In the genomic region with DNA sequence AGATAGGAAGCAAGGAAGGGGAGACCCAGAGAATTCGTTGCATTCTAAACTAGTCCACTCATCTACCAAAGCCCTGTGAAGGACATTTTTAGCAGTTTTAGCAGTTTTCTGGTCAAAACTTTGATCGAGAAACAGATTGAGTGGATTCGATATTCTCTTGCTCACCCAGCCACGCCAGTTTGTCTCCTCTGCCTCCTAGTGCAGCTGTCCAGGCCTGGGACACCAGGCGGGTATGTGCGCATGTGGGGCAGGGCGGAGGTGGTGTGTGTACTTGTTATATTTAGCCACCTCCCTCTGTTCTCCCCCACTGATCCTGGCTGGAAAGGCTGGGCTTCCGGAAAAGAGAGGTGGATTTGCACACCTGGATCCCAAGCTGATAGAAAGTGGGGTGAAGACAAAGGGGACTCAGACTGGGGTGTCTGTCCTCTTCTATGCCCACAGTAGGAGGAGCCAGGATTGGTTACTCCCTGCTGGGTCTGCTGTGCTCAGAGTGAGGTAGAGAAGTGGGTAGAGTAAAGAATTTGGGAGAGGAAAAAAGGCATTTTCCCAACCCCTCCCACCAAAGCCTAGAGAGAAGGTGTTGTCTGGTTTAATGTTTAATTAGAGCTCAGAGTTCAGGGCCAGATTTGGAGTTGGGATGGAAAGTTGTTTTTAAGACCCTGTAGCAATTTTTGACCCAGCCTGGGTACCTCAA, we compare ENCODE assay signal across 9 cellular contexts. TPM values are rescaled to one million over a fixed set of nuclear protein-coding genes. Genes with fewer than 3 reads are reported as not detected.
DNase-seq lines count a peak whose midpoint lies in the region; ATAC-seq, FAIRE-seq and TF ChIP-seq lines count a peak whose summit lies in the region.
"Had no signal": no experiment of that assay in that cellular context is flagged by ENCODE, and none has a peak within 500 bp of the region (broad histone marks: within the 10 kb centered on the region; RNA-seq: fewer than 3 reads in every experiment).

No MANE protein-coding gene starts in this region.

- 39 to 44% methylated on average over 7 to 8 of the region's 8 CpGs for WGBS in testis, 2 donors

- no peak for DNase-seq in NT2/D1 (ENCODE audit: low read depth, low spot score)
- peak; percentile 52 for DNase-seq in bronchial epithelial cell (ENCODE audit: low read depth)
- DNase-seq in left colon, result peak; percentile 85 to 92
- DNase-seq in testis, result peak; percentile 82
- no peak for DNase-seq in activated gamma-delta T cell (lab: John Stamatoyannopoulos, UW)
- DNase-seq: natural killer cell, NCI-H1436 had no signal

- no peaks in the 10 kb centered on the region for H3K27me3 ChIP-seq in NT2/D1 (ENCODE audit: insufficient read depth, insufficient read length)
- H3K27me3 ChIP-seq in bronchial epithelial cell (ENCODE audit: control insufficient read depth, insufficient read depth, low read length), result no peaks in the 10 kb centered on the region
- no peaks in the 10 kb centered on the region for H3K27me3 ChIP-seq in testis

- no peak for TF ChIP-seq CTCF in bronchial epithelial cell (IDR thresholded peaks at IDR 0.05; ENCODE audit: insufficient read depth, low read length, severe bottlenecking)
- TF ChIP-seq CTCF in testis (IDR thresholded peaks at IDR 0.05), result no peak

- FAIRE-seq in bronchial epithelial cell (lab: Jason Lieb, UNC), result no peak

- peak overlapping the region; percentile 80 to 98 for H3K27ac ChIP-seq in testis

- H3K4me3 ChIP-seq in NT2/D1 (ENCODE audit: insufficient read length, low read depth) (no peak overlapping the region), bronchial epithelial cell (ENCODE audit: low read depth, low read length) (peak overlapping the region; percentile 100), testis (peak overlapping the region in 1 of 2 donors; percentile 96)

- peak overlapping the region; percentile 61 for H3K9ac ChIP-seq in NT2/D1 (ENCODE audit: insufficient read length, low read depth)

- no peak for TF ChIP-seq POLR2A in testis (IDR thresholded peaks at IDR 0.05)

- H3K4me1 ChIP-seq in NT2/D1 (ENCODE audit: insufficient read depth, insufficient read length) (peaks cover 48% of the 10 kb centered on the region), testis (peaks cover 82% of the 10 kb centered on the region)

- intact Hi-C loops in left colon (cut with DNase I, micrococcal nuclease), result no loop called here
- intact Hi-C loops in testis (cut with DNase I; ENCODE audit: low total_unique reads), result no loop called here

- ATAC-seq in left colon, result peak; percentile 58
- ATAC-seq in HG03045 (IDR thresholded peaks at IDR 0.05; ENCODE audit: unreplicated experiment), result no peak
- ATAC-seq in GM21381 (IDR thresholded peaks at IDR 0.05; ENCODE audit: unreplicated experiment), result no peak
- ATAC-seq: natural killer cell had no signal

- H3K9me3 ChIP-seq in NT2/D1 (ENCODE audit: insufficient read depth, low read length), result no peaks in the 10 kb centered on the region
- H3K9me3 ChIP-seq in testis, result no peaks in the 10 kb centered on the region

- H3K36me3 ChIP-seq in NT2/D1 (ENCODE audit: insufficient read depth, insufficient read length, low read length) (peaks cover 56% of the 10 kb centered on the region), bronchial epithelial cell (ENCODE audit: control insufficient read depth, insufficient read depth, low read length) (peaks cover 6% of the 10 kb centered on the region), testis (ENCODE audit: low read depth, missing control alignments) (no peaks in the 10 kb centered on the region)

RNA-seq across cellular contexts. Expression of a gene that starts 3.8 kb away (rescaled TPM):
- total RNA-seq in bronchial epithelial cell, result 561 and 638 TPM in 2 replicates
- 100 to 1,000 TPM; 335 to 478 TPM for total RNA-seq in left colon
- 100 to 1,000 TPM; 162 to 219 TPM for total RNA-seq in testis
- 189 TPM for polyA plus RNA-seq in testis (ENCODE audit: insufficient read depth, low read depth, low replicate concordance)

RNA-seq across cellular contexts. Expression of a gene that starts 35.1 kb away (rescaled TPM):
- 1.8 and 16.9 TPM in 2 replicates for total RNA-seq in bronchial epithelial cell
- total RNA-seq in left colon, result 1 to 10 TPM; 3.5 to 6.5 TPM
- 1 to 10 TPM; 4.8 to 8.0 TPM for total RNA-seq in testis
- polyA plus RNA-seq in testis (ENCODE audit: insufficient read depth, low read depth, low replicate concordance), result 7.7 TPM

RNA-seq across cellular contexts. Expression of a gene that starts 36.1 kb away (rescaled TPM):
- total RNA-seq in bronchial epithelial cell, result 0.13 and 0.53 TPM in 2 replicates
- total RNA-seq in left colon, result 1 to 10 TPM in 1 of 2 donors, under 1 TPM in 1; 0.78 to 1.1 TPM
- 1 to 10 TPM; 2.4 to 3.0 TPM for total RNA-seq in testis
- polyA plus RNA-seq in testis (ENCODE audit: insufficient read depth, low read depth, low replicate concordance), result 0.87 TPM

RNA-seq across cellular contexts. Expression of a gene that starts 57.4 kb away (rescaled TPM):
- 30.3 and 83.7 TPM in 2 replicates for total RNA-seq in bronchial epithelial cell
- total RNA-seq in left colon, result 100 to 1,000 TPM; 203 to 231 TPM
- total RNA-seq in testis, result 1 to 10 TPM; 1.2 to 2.0 TPM
- 2.1 TPM for polyA plus RNA-seq in testis (ENCODE audit: insufficient read depth, low read depth, low replicate concordance)

Comparison
In these comparisons a context has a peak if more than half of its experiments do, and no peak if none do; other contexts are left out.
1. DNase-seq: peak in bronchial epithelial cell (single experiment), left colon (2 of 2) and testis (single experiment); none in NT2/D1 (single experiment) and activated gamma-delta T cell (single experiment).